1 cellular context compared by ENCODE assay signal in genomic region chr14:41873379-41874034, GRCh38.
TF ChIP-seq lines count a peak whose summit lies in the region.

No MANE protein-coding gene starts in this region.

TF ChIP-seq in HepG2, 621 proteins besides CTCF, POLR2A, EP300 and RAD21 (continued from another document):
- no peak for TF ChIP-seq SKIL (CRISPR knock-in tag; IDR thresholded peaks at IDR 0.05; ENCODE audit: borderline replicate concordance)
